Comparison of ENCODE assay signal across 8 cellular contexts in the genomic region with DNA sequence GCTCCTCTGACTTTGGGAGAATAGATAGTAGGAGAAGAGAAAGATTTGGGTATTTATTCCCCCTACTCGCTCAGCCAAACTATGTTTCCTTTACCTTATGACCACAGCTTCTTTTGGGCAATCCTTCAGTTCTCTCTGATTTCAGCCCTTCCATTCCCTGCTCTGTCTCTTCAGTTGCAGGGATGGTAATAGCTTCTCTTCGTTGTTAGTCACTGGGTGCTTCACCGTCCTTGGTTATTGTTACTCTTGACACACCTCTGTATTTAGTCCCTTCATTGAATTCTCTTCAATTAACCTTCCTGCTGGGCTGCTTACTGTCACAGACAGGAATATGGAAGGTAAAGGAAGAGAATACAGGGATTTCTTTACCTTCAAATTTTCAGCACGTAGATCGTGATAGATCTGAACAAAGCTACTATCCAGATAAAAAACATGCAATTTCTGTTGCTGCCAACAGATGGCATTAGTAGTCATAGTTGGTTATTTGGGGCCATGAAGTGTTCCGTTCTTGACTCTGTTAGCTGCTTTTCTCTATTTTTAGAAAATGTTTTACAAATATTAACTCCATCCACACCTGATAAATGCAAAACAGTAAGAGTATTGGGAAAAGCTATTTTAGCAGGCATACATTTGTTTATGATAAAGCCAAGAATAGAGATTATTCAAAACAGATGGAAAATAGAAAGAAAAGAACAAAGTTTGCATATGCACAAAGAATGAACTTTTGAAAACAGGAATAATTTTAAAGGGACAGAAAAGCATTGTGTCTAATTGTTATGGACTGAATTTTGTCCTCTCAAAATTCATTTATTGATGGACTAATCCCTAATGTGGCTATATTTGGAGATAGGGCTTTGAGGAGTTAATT. TPM values are rescaled to one million over a fixed set of nuclear protein-coding genes. Genes with fewer than 3 reads are reported as not detected.
DNase-seq lines count a peak whose midpoint lies in the region; ATAC-seq and TF ChIP-seq lines count a peak whose summit lies in the region.

No MANE protein-coding gene starts in this region.

- H3K4me1 ChIP-seq in muscle layer of duodenum (ENCODE audit: control insufficient read depth in 1 of 2, insufficient read depth in 2 of 2, low read length in 2 of 2) = no peaks in the 10 kb centered on the region

- DNase-seq in activated T-cell treated with anti-CD3 and anti-CD28 coated beads, Interleukin-2, amount 50 U/mL, for 72 hours = peak in 1 of 2 donors; percentile 16
- no peak for DNase-seq in activated T-cell treated with anti-CD3 and anti-CD28 coated beads, Interleukin-2, amount 50 U/mL, for 48 hours
- DNase-seq in H7 (peak; percentile 39), Kasumi-1 (lab: John Stamatoyannopoulos, UW) (peak; percentile 78), RWPE1 (ENCODE audit: low spot score) (peak; percentile 64), epidermal melanocyte (ENCODE audit: insufficient read length, low spot score) (peak; percentile 54)

- peak; percentile 92 for TF ChIP-seq CTCF in RWPE1 (conservative IDR thresholded peaks at IDR 0.05; ENCODE audit: low read depth)

- no peak overlapping the region for H3K27ac Mint-ChIP-seq in activated T-cell treated with anti-CD3 and anti-CD28 coated beads, Interleukin-2, amount 50 U/mL, for 72 hours

- CTCF ChIA-PET in RWPE1 (lab: Yijun Ruan, JAX) = interaction anchor here (0.5 to 1.6 kb wide), 14 partner anchors 11 to 1423 kb away, joined by 3 to 6 read pairs (median 4); a partner anchor contains a TSS

- no peaks in the 10 kb centered on the region for H3K27me3 ChIP-seq in H7 (ENCODE audit: control insufficient read depth, insufficient read depth, low read length)
- H3K27me3 ChIP-seq in muscle layer of duodenum (ENCODE audit: low read depth, low read length) = no peaks in the 10 kb centered on the region

- H3K27me3 Mint-ChIP-seq in activated T-cell treated with anti-CD3 and anti-CD28 coated beads, Interleukin-2, amount 50 U/mL, for 72 hours (ENCODE audit: low read depth) = peaks cover 10% of the 10 kb centered on the region

- peaks cover 6% of the 10 kb centered on the region for H3K4me1 Mint-ChIP-seq in activated T-cell treated with anti-CD3 and anti-CD28 coated beads, Interleukin-2, amount 50 U/mL, for 72 hours (ENCODE audit: low read depth)

- POLR2A ChIA-PET in RWPE1 (lab: Yijun Ruan, JAX; ENCODE audit: low non-redundant PET) = interaction anchor here (0.5 kb wide), 1 partner anchor 49 kb away, joined by 3 read pairs; no protein-coding TSS in a partner anchor

- peak; percentile 45 to 58 for ATAC-seq in activated T-cell treated with anti-CD3 and anti-CD28 coated beads, Interleukin-2, amount 50 U/mL, for 72 hours (replicated peaks in 1 of 2)
- ATAC-seq in GM21737 (IDR thresholded peaks at IDR 0.05; ENCODE audit: unreplicated experiment) = no peak

- H3K9me3 ChIP-seq in muscle layer of duodenum (ENCODE audit: control insufficient read depth in 1 of 2, low read length in 2 of 2) = no peaks in the 10 kb centered on the region

- H3K4me3 ChIP-seq in H7 (ENCODE audit: insufficient read depth, low read depth, low read length) (no peak overlapping the region), muscle layer of duodenum (ENCODE audit: low read depth in 1 of 2, low read length in 2 of 2) (peak overlapping the region; percentile 39 to 58)

- peak overlapping the region in 1 of 2 donors; percentile 81 for H3K4me3 Mint-ChIP-seq in activated T-cell treated with anti-CD3 and anti-CD28 coated beads, Interleukin-2, amount 50 U/mL, for 72 hours

- no peaks in the 10 kb centered on the region for H3K9me3 Mint-ChIP-seq in activated T-cell treated with anti-CD3 and anti-CD28 coated beads, Interleukin-2, amount 50 U/mL, for 72 hours

- no peaks in the 10 kb centered on the region for H3K36me3 Mint-ChIP-seq in activated T-cell treated with anti-CD3 and anti-CD28 coated beads, Interleukin-2, amount 50 U/mL, for 72 hours (ENCODE audit: insufficient read depth in 2 of 2)

- H3K36me3 ChIP-seq in H7 (replicated peaks; ENCODE audit: control insufficient read depth, insufficient read depth, low read length) (no peaks in the 10 kb centered on the region), muscle layer of duodenum (ENCODE audit: control insufficient read depth in 1 of 2, insufficient read depth in 2 of 2, low read length in 2 of 2) (no peaks in the 10 kb centered on the region)

- H3K27ac ChIP-seq in RWPE1 (no peak overlapping the region), muscle layer of duodenum (ENCODE audit: low read length) (no peak overlapping the region)

RNA-seq across cellular contexts. Expression of a gene that starts 14.0 kb away (rescaled TPM):
- not detected for total RNA-seq in activated T-cell treated with anti-CD3 and anti-CD28 coated beads, Interleukin-2, amount 50 U/mL, for 72 hours
- total RNA-seq in H7 (2014; rRNA removed; shearing (Covaris generic)) = 0.90 TPM in 1 of 2 replicates, not detected in the other

RNA-seq across cellular contexts. Expression of a gene that starts 52.1 kb away (rescaled TPM):
- 10 to 100 TPM in 1 of 2 donors, 1 to 10 TPM in 1; 5.5 to 11.2 TPM for total RNA-seq in activated T-cell treated with anti-CD3 and anti-CD28 coated beads, Interleukin-2, amount 50 U/mL, for 72 hours
- 31.5 and 38.6 TPM in 2 replicates for total RNA-seq in H7 (2014; rRNA removed; shearing (Covaris generic))

Comparison
In these comparisons a context has a peak if more than half of its experiments do, and no peak if none do; other contexts are left out.
1. DNase-seq: peak in H7 (single experiment), Kasumi-1 (2 of 2), RWPE1 (single experiment) and epidermal melanocyte (single experiment); none in activated T-cell treated with anti-CD3 and anti-CD28 coated beads, Interleukin-2, amount 50 U/mL, for 48 hours (0 of 2).